Comparison of ENCODE assay signal across 21 cellular contexts in the genomic region with DNA sequence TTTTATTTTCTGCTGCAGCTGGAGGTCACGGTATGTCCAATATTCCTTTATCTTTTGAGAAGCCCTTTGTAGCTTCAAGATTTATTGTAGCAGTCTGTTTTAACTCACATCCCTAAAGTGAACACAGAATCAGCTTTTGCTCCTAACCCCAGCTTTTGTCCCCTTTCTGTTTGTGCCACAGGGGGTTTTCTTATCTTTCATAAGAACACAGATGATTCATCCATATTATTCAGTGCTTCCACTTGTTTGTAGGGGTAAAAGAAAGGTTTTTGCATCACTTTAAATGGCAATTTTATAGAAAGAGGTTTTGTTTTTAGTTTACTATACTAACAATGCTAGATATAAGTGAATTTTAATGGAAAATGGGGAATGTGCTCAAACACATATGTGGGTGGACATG. TPM values are rescaled to one million over a fixed set of nuclear protein-coding genes. Genes with fewer than 3 reads are reported as not detected.
A peak's percentile ranks its signal among the peaks of the same experiment; 100 is the strongest.
DNase-seq lines count a peak whose midpoint lies in the region; ATAC-seq and TF ChIP-seq lines count a peak whose summit lies in the region.
"Had no signal": no experiment of that assay in that cellular context is flagged by ENCODE, and none has a peak within 500 bp of the region (broad histone marks: within the 10 kb centered on the region; RNA-seq: fewer than 3 reads in every experiment).

No MANE protein-coding gene starts in this region.

- no TSS peak for BruUV-seq in PC-3 (replicated peaks; lab: Mats Ljungman, UMichigan)

- TF ChIP-seq CTCF in PC-3 (conservative IDR thresholded peaks at IDR 0.05; ENCODE audit: low read depth, low read length) (no peak), epithelial cell of esophagus (IDR thresholded peaks at IDR 0.05; ENCODE audit: insufficient read depth, low read depth, low read length, missing control alignments) (no peak)

- 0 out of 2 replicates have a peak overlapping the region, but pooled peaks have one; percentile 5 for H3K4me2 ChIP-seq in PC-3 (ENCODE audit: low read length)
- H3K4me2 ChIP-seq: A549 had no signal

- intact Hi-C loops in PC-3 (cut with micrococcal nuclease): no loop called here

- no peaks in the 10 kb centered on the region for H3K79me2 ChIP-seq in PC-3 (ENCODE audit: low read length)

- DNase-seq in ELR (ENCODE audit: low read depth) (peak; percentile 60), PC-3 (no peak), epithelial cell of esophagus (ENCODE audit: low read depth) (peak; percentile 30), renal cortical epithelial cell (ENCODE audit: low read depth) (peak; percentile 21), RKO (ENCODE audit: low spot score) (no peak)
- DNase-seq: BE2C, H9, KBM-7, NCI-H1092, NCI-H1436, NCI-H2029, NCI-H345, NCI-H524, NCI-H82 had no signal

- no peaks in the 10 kb centered on the region for H3K27me3 ChIP-seq in PC-3 (ENCODE audit: low read length)
- H3K27me3 ChIP-seq: BE2C had no signal

- no peaks in the 10 kb centered on the region for H3K9me2 ChIP-seq in PC-3 (replicated peaks; ENCODE audit: low read length)

- H3K9ac ChIP-seq in PC-3 (ENCODE audit: low read length): no peak overlapping the region

- peaks cover 7% of the 10 kb centered on the region for H3K4me1 ChIP-seq in PC-3 (ENCODE audit: insufficient read depth, low read length)
- H3K4me1 ChIP-seq: BE2C had no signal

- H3K9me3 ChIP-seq in PC-3 (ENCODE audit: low read length): no peaks in the 10 kb centered on the region
- H3K9me3 ChIP-seq: BE2C had no signal

- POLR2A ChIA-PET in PC-3 (lab: Charles Lee; ENCODE audit: unreplicated experiment): interaction anchor here (0.6 kb wide), 1 partner anchor 1887 kb away, joined by 3 read pairs; no protein-coding TSS in a partner anchor

- CTCF ChIA-PET in PC-3 (lab: Charles Lee): no interaction called here

- no peaks in the 10 kb centered on the region for H4K20me1 ChIP-seq in PC-3 (ENCODE audit: low read length)

- H2AFZ ChIP-seq in PC-3 (ENCODE audit: low read length): no peak overlapping the region

- H3F3A ChIP-seq in PC-3 (ENCODE audit: low read length, unreplicated experiment): no peaks in the 10 kb centered on the region

- H3K36me3 ChIP-seq in PC-3 (ENCODE audit: low read depth, low read length): no peaks in the 10 kb centered on the region
- H3K36me3 ChIP-seq: BE2C had no signal

- H3K4me3 ChIP-seq in PC-3 (ENCODE audit: low read length) (no peak overlapping the region), epithelial cell of esophagus (ENCODE audit: low read length) (no peak overlapping the region)
- H3K4me3 ChIP-seq: A549 had no signal

- ATAC-seq in PC-3 (no peak), GM18870 (IDR thresholded peaks at IDR 0.05; ENCODE audit: unreplicated experiment) (no peak), HG02623 (IDR thresholded peaks at IDR 0.05; ENCODE audit: unreplicated experiment) (no peak)
- ATAC-seq: A549, Right ventricle myocardium inferior had no signal

- no peak overlapping the region for H3K27ac ChIP-seq in PC-3 (ENCODE audit: low read length)
- H3K27ac ChIP-seq: A549, HL-60 had no signal

RNA-seq across cellular contexts. Expression of a gene that starts 21.8 kb away (rescaled TPM):
- not detected in 2 replicates for total RNA-seq in PC-3 (2014; rRNA removed)
- 0.85 TPM in 1 of 2 replicates, not detected in the other for total RNA-seq in renal cortical epithelial cell
- total RNA-seq: H9, HT-29, Right ventricle myocardium inferior, SK-MEL-5 had no signal

Comparison
In these comparisons a context has a peak if more than half of its experiments do, and no peak if none do; other contexts are left out.
1. DNase-seq: peak in ELR (single experiment), epithelial cell of esophagus (single experiment) and renal cortical epithelial cell (single experiment); none in PC-3 (single experiment) and RKO (single experiment).